In genomic region chr20:50127587-50128519, GRCh38 we compare ENCODE assay signal across 18 cellular contexts. TPM values are rescaled to one million over a fixed set of nuclear protein-coding genes. Genes with fewer than 3 reads are reported as not detected.
DNase-seq lines count a peak whose midpoint lies in the region; ATAC-seq, FAIRE-seq and TF ChIP-seq lines count a peak whose summit lies in the region.
"Had no signal": no experiment of that assay in that cellular context is flagged by ENCODE, and none has a peak within 500 bp of the region (broad histone marks: within the 10 kb centered on the region; RNA-seq: fewer than 3 reads in every experiment).

No MANE protein-coding gene starts in this region.

- no peak for DNase-seq in GM12891 (ENCODE audit: insufficient read length, low spot score)
- DNase-seq in IMR-90: no peak
- DNase-seq in K562 (ENCODE audit: extremely low read depth in 1 of 4, low spot score in 3 of 4): no peak
- peak; percentile 38 to 77 for DNase-seq in gastrocnemius medialis
- no peak for DNase-seq in LoVo (ENCODE audit: low spot score)
- no peak for DNase-seq in DMS153 treated with DMSO at 0.1 percent for 48 hours (lab: John Stamatoyannopoulos, UW; ENCODE audit: unreplicated experiment)
- DNase-seq: ACHN; CD4-positive, CD25-positive, alpha-beta regulatory T cell; GF-D8; NCI-H1105; NCI-H187 treated with DMSO at 0.1 percent for 48 hours; NCI-H345; NCI-H748 treated with DMSO at 0.1 percent for 48 hours; T-cell had no signal

- no peak overlapping the region for H3K4me2 ChIP-seq in IMR-90 (ENCODE audit: low read depth, low read length)
- H3K4me2 ChIP-seq in K562 (ENCODE audit: insufficient read depth, low read length): no peak overlapping the region

- ATAC-seq in IMR-90 (ENCODE audit: low read depth) (no peak), K562 (no peak), gastrocnemius medialis (peak; percentile 15 to 23), HG03439 (IDR thresholded peaks at IDR 0.05; ENCODE audit: unreplicated experiment) (no peak)
- ATAC-seq: Right ventricle myocardium inferior, T-cell had no signal

- peaks cover 19% of the 10 kb centered on the region; the same call in 1 of the 2 replicates for H4K20me1 ChIP-seq in IMR-90 (ENCODE audit: insufficient read depth, low read length)
- no peaks in the 10 kb centered on the region for H4K20me1 ChIP-seq in K562 (replicated peaks; ENCODE audit: control insufficient read depth, insufficient read depth, low read length)

- H2BK5ac ChIP-seq in IMR-90 (ENCODE audit: low read depth, low read length, poor library complexity, severe bottlenecking): no peak overlapping the region

- CTCF ChIA-PET in IMR-90 (lab: Yijun Ruan, JAX) (no interaction called here), K562 (lab: Yijun Ruan, JAX; ENCODE audit: low intra/inter-chr PET ratio) (no interaction called here)

- POLR2A ChIA-PET in IMR-90 (lab: Charles Lee; ENCODE audit: unreplicated experiment): no interaction called here
- POLR2A ChIA-PET in K562 (lab: Yijun Ruan, JAX): interaction anchor here (0.7 kb wide), 1 partner anchor 29 kb away, joined by 3 read pairs; no protein-coding TSS in a partner anchor

- in situ Hi-C loops in IMR-90 (cut with MboI; ENCODE audit: low sequenced_read_pairs) (no loop called here), K562 (cut with MboI) (no loop called here), gastrocnemius medialis (cut with MboI; ENCODE audit: low sequenced_read_pairs in 4 of 4) (no loop called here)

- peaks cover 13% of the 10 kb centered on the region for H3K4me1 ChIP-seq in IMR-90 (ENCODE audit: control insufficient read depth, insufficient read depth, low read length)
- peaks cover 0 to 23% of the 10 kb centered on the region in 2 experiments; a peak in 3 of 5 replicates for H3K4me1 ChIP-seq in K562 (replicated peaks in 1 of 2; ENCODE audit: control insufficient read depth in 2 of 2, insufficient read depth in 2 of 2, low read length in 2 of 2)
- peaks cover 48 to 62% of the 10 kb centered on the region in 2 donors for H3K4me1 ChIP-seq in gastrocnemius medialis

- no peaks in the 10 kb centered on the region for H3K79me2 ChIP-seq in K562 (ENCODE audit: control insufficient read depth, insufficient read depth, low read length)

- FAIRE-seq in GM12891 (lab: Jason Lieb, UNC): peak; percentile 31
- FAIRE-seq in K562 (lab: Jason Lieb, UNC): no peak
- FAIRE-seq: H54 had no signal

- peaks cover 27 to 78% of the 10 kb centered on the region in 2 experiments for H3K79me1 ChIP-seq in IMR-90 (ENCODE audit: low read depth in 1 of 2, low read length in 2 of 2)

- H3K18ac ChIP-seq in IMR-90 (ENCODE audit: low read depth, low read length): no peak overlapping the region

- H2BK15ac ChIP-seq in IMR-90 (ENCODE audit: low read depth, low read length): no peak overlapping the region

- H3K56ac ChIP-seq in IMR-90 (ENCODE audit: extremely low read depth, insufficient read depth, low read length): no peak overlapping the region

- 100% methylated on average over 5 of the region's 28 CpGs; no CpG with 5 or more reads in 1 of the 2 experiments for WGBS in IMR-90 (ENCODE audit: extremely low coverage in 2 of 2, insufficient read length in 1 of 2), 2 experiments
- 93% methylated on average over 25 of the region's 28 CpGs for WGBS in K562 (ENCODE audit: insufficient coverage, low coverage, missing lambda C conversion rate)

- H3K14ac ChIP-seq in IMR-90 (replicated peaks; ENCODE audit: low read depth, low read length): no peak overlapping the region

- no peak overlapping the region for H2BK20ac ChIP-seq in IMR-90 (ENCODE audit: low read depth, low read length)

- H3K27me3 ChIP-seq in IMR-90 (ENCODE audit: control insufficient read depth, insufficient read depth, low read length): no peaks in the 10 kb centered on the region
- H3K27me3 ChIP-seq in K562 (ENCODE audit: control insufficient read depth in 2 of 2, insufficient read depth in 2 of 2, low read length in 2 of 2): no peaks in the 10 kb centered on the region
- H3K27me3 ChIP-seq in gastrocnemius medialis: no peaks in the 10 kb centered on the region

- no peak overlapping the region; the same call in 1 of the 2 replicates for H2AK5ac ChIP-seq in IMR-90 (ENCODE audit: low read depth, low read length)

- BruUV-seq in IMR-90 (replicated peaks; lab: Mats Ljungman, UMichigan) (no TSS peak), K562 (replicated peaks; lab: Mats Ljungman, UMichigan) (no TSS peak)

- dilution Hi-C loops in IMR-90 (cut with HindIII; ENCODE audit: low sequenced_read_pairs, unreplicated experiment): no loop called here

- TF ChIP-seq POLR2A in GM12891 (IDR thresholded peaks at IDR 0.05; ENCODE audit: low read depth, low read length): no peak
- no peak for TF ChIP-seq POLR2A in IMR-90 (IDR thresholded peaks at IDR 0.05; ENCODE audit: low read depth, low read length)
- TF ChIP-seq POLR2A in K562 (conservative IDR thresholded peaks at IDR 0.05): no peak
- TF ChIP-seq POLR2A in gastrocnemius medialis (IDR thresholded peaks at IDR 0.05): no peak

- H2BK120ac ChIP-seq in IMR-90 (ENCODE audit: low read depth, low read length): no peak overlapping the region; the same call in 1 of the 2 replicates

- no peaks in the 10 kb centered on the region for H3K9me3 ChIP-seq in IMR-90 (ENCODE audit: control insufficient read depth, insufficient read depth, low read length)
- H3K9me3 ChIP-seq in K562 (replicated peaks; ENCODE audit: control insufficient read depth, insufficient read depth, low read depth, low read length): no peaks in the 10 kb centered on the region
- H3K9me3 ChIP-seq in gastrocnemius medialis: no peaks in the 10 kb centered on the region

- H3K4ac ChIP-seq in IMR-90 (ENCODE audit: low read depth, low read length): no peak overlapping the region

- no peak overlapping the region for H4K8ac ChIP-seq in IMR-90 (ENCODE audit: low read depth in 2 of 2, low read length in 2 of 2)

- H3K36me3 ChIP-seq in IMR-90 (ENCODE audit: control insufficient read depth, insufficient read depth, low read length) (peaks cover 65% of the 10 kb centered on the region), K562 (ENCODE audit: control insufficient read depth, insufficient read depth, low read length) (peaks cover 87% of the 10 kb centered on the region), gastrocnemius medialis (peaks cover 0 to 36% of the 10 kb centered on the region in 2 donors)

- H3K27ac ChIP-seq in IMR-90 (ENCODE audit: insufficient read depth, low read length) (no peak overlapping the region), K562 (ENCODE audit: extremely low read depth, low read depth, low read length) (no peak overlapping the region), gastrocnemius medialis (peak overlapping the region; percentile 85 to 96 (median 88))

- no peak overlapping the region for H3K4me3 ChIP-seq in IMR-90 (ENCODE audit: insufficient read depth, low read depth, low read length)
- no peak overlapping the region for H3K4me3 ChIP-seq in K562
- H3K4me3 ChIP-seq in gastrocnemius medialis: no peak overlapping the region
- H3K4me3 ChIP-seq: SK-N-MC had no signal

- no peak overlapping the region for H3K9ac ChIP-seq in IMR-90 (ENCODE audit: low read depth, low read length)
- H3K9ac ChIP-seq in K562 (ENCODE audit: insufficient read depth in 1 of 2, low read depth in 2 of 2, low read length in 2 of 2): peak overlapping the region in 1 of 2 experiments; percentile 32; a peak in 1 of 4 replicates

- intact Hi-C loops in IMR-90 (cut with micrococcal nuclease): no loop called here
- intact Hi-C loops in K562 (cut with micrococcal nuclease): no loop called here
- intact Hi-C loops in gastrocnemius medialis (cut with DNase I; ENCODE audit: low total_unique reads): no loop called here

- TF ChIP-seq CTCF in IMR-90 (conservative IDR thresholded peaks at IDR 0.05; ENCODE audit: low read depth, low read length) (no peak), K562 (IDR thresholded peaks at IDR 0.05 in 2 of 3, conservative IDR thresholded peaks at IDR 0.05 in 1 of 3; ENCODE audit: insufficient read depth in 2 of 3, low read depth in 1 of 3, low read length in 3 of 3) (no peak), gastrocnemius medialis (IDR thresholded peaks at IDR 0.05 in 4 of 5, conservative IDR thresholded peaks at IDR 0.05 in 1 of 5) (no peak)

- no peak overlapping the region for H4K91ac ChIP-seq in IMR-90 (ENCODE audit: insufficient read depth, low read depth, low read length)

- H3K9me1 ChIP-seq in IMR-90 (ENCODE audit: insufficient read depth, low read length): peaks cover 28% of the 10 kb centered on the region
- H3K9me1 ChIP-seq in K562 (ENCODE audit: control insufficient read depth, insufficient read depth, low read length): peaks cover 3% of the 10 kb centered on the region

- no peak overlapping the region for H2AK9ac ChIP-seq in IMR-90 (replicated peaks; ENCODE audit: low read depth, low read length, poor library complexity)

- no peak overlapping the region for H3K23ac ChIP-seq in IMR-90 (ENCODE audit: low read depth, low read length)

- TF ChIP-seq EP300 in K562 (IDR thresholded peaks at IDR 0.05; ENCODE audit: low read length): no peak

- no peak for TF ChIP-seq RAD21 in IMR-90 (IDR thresholded peaks at IDR 0.05; ENCODE audit: low read length)
- no peak for TF ChIP-seq RAD21 in K562 (CRISPR knock-in tag; conservative IDR thresholded peaks at IDR 0.05 in 1 of 2, IDR thresholded peaks at IDR 0.05 in 1 of 2)

- peak overlapping the region; percentile 44 for H2AFZ ChIP-seq in IMR-90 (replicated peaks; ENCODE audit: low read length, poor library complexity)
- H2AFZ ChIP-seq in K562 (ENCODE audit: low read depth, low read length): no peak overlapping the region

- no peak overlapping the region for H4K5ac ChIP-seq in IMR-90 (ENCODE audit: low read depth, low read length)

RNA-seq across cellular contexts. Expression of gene UBE2V1, which starts 14.9 kb away (rescaled TPM):
- polyA plus RNA-seq in GM12891 (2012; ENCODE audit: low read depth, missing spikeins): 104 TPM
- total RNA-seq in IMR-90 (2012; rRNA removed) (20.1 and 41.4 TPM in 2 replicates), K562 (2014; rRNA removed) (62.8 and 94.6 TPM in 2 replicates), K562 (2014; rRNA removed; fragmentation: Illumina TruSeq; extraction: Trizol) (93.0 and 107 TPM in 2 replicates), K562 (2015; rRNA removed; fragmentation: Illumina TruSeq; extraction: Trizol) (93.5 and 94.9 TPM in 2 replicates), K562 (2021) (113 and 119 TPM in 2 replicates), gastrocnemius medialis (10 to 100 TPM; 37.6 to 58.5 (median 46.9) TPM)
- polyA plus RNA-seq in IMR-90 (2012; rRNA removed) (128 and 138 TPM in 2 replicates), K562 (2011; rRNA removed) (112 and 129 TPM in 2 replicates), K562 (2014; fragmentation: Illumina TruSeq; extraction: Trizol) (237 and 271 TPM in 2 replicates), K562 (2014; fragmentation: Nextera tagmentation; extraction: Ambion mirVana) (100 to 1,000 TPM; 145 to 357 TPM), K562 (2014; rRNA removed) (146 and 170 TPM in 2 replicates)
- polyA plus RNA-seq in IMR-90 (2012; cell fraction: cytosol; rRNA removed): 46.2 and 74.3 TPM in 2 replicates
- 37.1 and 141 TPM in 2 replicates for polyA plus RNA-seq in IMR-90 (2012; cell fraction: nucleus; rRNA removed; ENCODE audit: low replicate concordance)
- total RNA-seq in K562 (2011; cell fraction: chromatin; rRNA removed; ENCODE audit: low replicate concordance): 218 and 364 TPM in 2 replicates
- 115 and 134 TPM in 2 replicates for total RNA-seq in K562 (2011; cell fraction: nucleolus; rRNA removed)
- total RNA-seq in K562 (2011; cell fraction: nucleoplasm; rRNA removed): 295 and 429 TPM in 2 replicates
- 77.3 and 148 TPM in 2 replicates for polyA plus RNA-seq in K562 (2011; cell fraction: cytosol; rRNA removed)
- 118 and 127 TPM in 2 replicates for polyA plus RNA-seq in K562 (2011; cell fraction: nucleus; rRNA removed)
- 139 and 160 TPM in 2 replicates for polyA plus RNA-seq in K562 (2012)
- 132 and 142 TPM in 2 replicates for polyA minus RNA-seq in K562 (2011; rRNA and poly(A)+ RNA removed)
- 41.7 and 44.1 TPM in 2 replicates for polyA minus RNA-seq in K562 (2011; cell fraction: cytosol; rRNA and poly(A)+ RNA removed)
- polyA minus RNA-seq in K562 (2011; cell fraction: nucleus; rRNA and poly(A)+ RNA removed): 67.2 and 111 TPM in 2 replicates

RNA-seq across cellular contexts. Expression of gene PEDS1, which starts 25.7 kb away (rescaled TPM):
- polyA plus RNA-seq in GM12891 (2012; ENCODE audit: low read depth, missing spikeins): 10.1 TPM
- total RNA-seq in IMR-90 (2012; rRNA removed) (24.0 and 25.3 TPM in 2 replicates), K562 (2014; rRNA removed) (32.8 and 43.9 TPM in 2 replicates), K562 (2014; rRNA removed; fragmentation: Illumina TruSeq; extraction: Trizol) (11.4 and 17.1 TPM in 2 replicates), K562 (2015; rRNA removed; fragmentation: Illumina TruSeq; extraction: Trizol) (24.7 and 24.9 TPM in 2 replicates), K562 (2021) (28.0 and 28.5 TPM in 2 replicates), gastrocnemius medialis (10 to 100 TPM; 33.2 to 77.9 (median 38.2) TPM)
- polyA plus RNA-seq in IMR-90 (2012; rRNA removed) (59.9 and 67.6 TPM in 2 replicates), K562 (2011; rRNA removed) (23.6 and 53.8 TPM in 2 replicates), K562 (2014; fragmentation: Illumina TruSeq; extraction: Trizol) (38.5 and 40.3 TPM in 2 replicates), K562 (2014; fragmentation: Nextera tagmentation; extraction: Ambion mirVana) (1 to 10 TPM; 2.9 to 3.9 TPM), K562 (2014; rRNA removed) (24.2 and 29.4 TPM in 2 replicates)
- polyA plus RNA-seq in IMR-90 (2012; cell fraction: cytosol; rRNA removed): 26.9 and 58.5 TPM in 2 replicates
- 24.5 and 45.9 TPM in 2 replicates for polyA plus RNA-seq in IMR-90 (2012; cell fraction: nucleus; rRNA removed; ENCODE audit: low replicate concordance)
- total RNA-seq in K562 (2011; cell fraction: chromatin; rRNA removed; ENCODE audit: low replicate concordance): 13.1 and 31.5 TPM in 2 replicates
- total RNA-seq in K562 (2011; cell fraction: nucleolus; rRNA removed): 28.4 and 33.9 TPM in 2 replicates
- 33.6 and 54.6 TPM in 2 replicates for total RNA-seq in K562 (2011; cell fraction: nucleoplasm; rRNA removed)
- 65.7 and 87.4 TPM in 2 replicates for polyA plus RNA-seq in K562 (2011; cell fraction: cytosol; rRNA removed)
- 22.6 and 23.4 TPM in 2 replicates for polyA plus RNA-seq in K562 (2011; cell fraction: nucleus; rRNA removed)
- polyA plus RNA-seq in K562 (2012): 24.6 and 36.8 TPM in 2 replicates
- polyA minus RNA-seq in K562 (2011; rRNA and poly(A)+ RNA removed): 33.6 and 49.2 TPM in 2 replicates
- 34.3 and 45.2 TPM in 2 replicates for polyA minus RNA-seq in K562 (2011; cell fraction: cytosol; rRNA and poly(A)+ RNA removed)
- polyA minus RNA-seq in K562 (2011; cell fraction: nucleus; rRNA and poly(A)+ RNA removed): 4.0 and 5.9 TPM in 2 replicates

Comparison
In these comparisons a context has a peak if more than half of its experiments do, and no peak if none do; other contexts are left out.
1. DNase-seq: peak in gastrocnemius medialis (2 of 2); none in GM12891 (single experiment), IMR-90 (single experiment), K562 (0 of 4), LoVo (single experiment) and DMS153 treated with DMSO at 0.1 percent for 48 hours (single experiment).
2. ATAC-seq: peak in gastrocnemius medialis (2 of 2); none in IMR-90 (single experiment), K562 (single experiment) and HG03439 (single experiment).
3. H3K27ac ChIP-seq: peak in gastrocnemius medialis (4 of 4); none in IMR-90 (single experiment) and K562 (single experiment).